Comparison of ENCODE assay signal across 8 cellular contexts in genomic region chr13:112872657-112873631, GRCh38.
DNase-seq lines count a peak whose midpoint lies in the region; ATAC-seq, FAIRE-seq and TF ChIP-seq lines count a peak whose summit lies in the region.
"Not testable (repeated sequence)": the region's sequence is repeated elsewhere in the genome, so short reads cannot be mapped to it uniquely, and the experiment has no call there.

No MANE protein-coding gene starts in this region.

- FAIRE-seq in A549 (lab: Jason Lieb, UNC) = not testable (repeated sequence)
- peak; percentile 65 for FAIRE-seq in pancreas (lab: Jason Lieb, UNC)

- not testable (repeated sequence) for H3K27ac ChIP-seq in A549, pancreas
- peak overlapping the region; percentile 71 for H3K27ac ChIP-seq in cardiac muscle cell

- H3K36me3 Mint-ChIP-seq in activated B cell treated with CpG ODN at 0.5 μM for 24 hours (ENCODE audit: low read depth) = peaks cover 12% of the 10 kb centered on the region
- peaks cover 15% of the 10 kb centered on the region for H3K36me3 Mint-ChIP-seq in activated naive CD4-positive, alpha-beta T cell treated with anti-CD3 and anti-CD28 coated beads, Interleukin-2, amount 50 U/mL, for 24 hours

- H3K4me2 ChIP-seq in A549 = 0 out of 3 replicates have a peak overlapping the region, but pooled peaks have one; percentile 28

- H3K27me3 ChIP-seq in cardiac muscle cell, pancreas: not testable (repeated sequence)

- H3K9me3 Mint-ChIP-seq in activated B cell treated with CpG ODN at 0.5 μM for 24 hours; activated naive CD4-positive, alpha-beta T cell treated with anti-CD3 and anti-CD28 coated beads, Interleukin-2, amount 50 U/mL, for 24 hours: not testable (repeated sequence)

- not testable (repeated sequence) for TF ChIP-seq POLR2A in A549 (IDR thresholded peaks at IDR 0.05; ENCODE audit: low read length)

- not testable (repeated sequence) for TF ChIP-seq RAD21 in A549 (conservative IDR thresholded peaks at IDR 0.05 in 1 of 2, IDR thresholded peaks at IDR 0.05 in 1 of 2)

- H3K4me3 ChIP-seq in A549, cardiac muscle cell, pancreas: not testable (repeated sequence)

- peak overlapping the region; percentile 79 for H3K4me3 Mint-ChIP-seq in activated B cell treated with CpG ODN at 0.5 μM for 24 hours
- not testable (repeated sequence) for H3K4me3 Mint-ChIP-seq in activated naive CD4-positive, alpha-beta T cell treated with anti-CD3 and anti-CD28 coated beads, Interleukin-2, amount 50 U/mL, for 24 hours

- H3K4me1 Mint-ChIP-seq in activated B cell treated with CpG ODN at 0.5 μM for 24 hours = peaks cover 36% of the 10 kb centered on the region
- peaks cover 29% of the 10 kb centered on the region for H3K4me1 Mint-ChIP-seq in activated naive CD4-positive, alpha-beta T cell treated with anti-CD3 and anti-CD28 coated beads, Interleukin-2, amount 50 U/mL, for 24 hours

- not testable (repeated sequence) for H3K27me3 Mint-ChIP-seq in activated B cell treated with CpG ODN at 0.5 μM for 24 hours; activated naive CD4-positive, alpha-beta T cell treated with anti-CD3 and anti-CD28 coated beads, Interleukin-2, amount 50 U/mL, for 24 hours

- intact Hi-C loops in activated B cell treated with CpG ODN at 0.5 μM for 24 hours (cut with micrococcal nuclease) = loop anchor here (1.0 to 5.0 kb wide), 5 partner anchors 21 to 1401 kb away; partner anchors contain the start of gene ATP11A
- intact Hi-C loops in pancreas (cut with DNase I) = loop anchor here in 2 of 3 donors (5.0 to 10.0 kb wide), 2 partner anchors 238 to 246 kb away; no protein-coding TSS in a partner anchor

- CTCF ChIA-PET in A549 (lab: Yijun Ruan, JAX) = interaction anchor here (0.6 to 2.6 kb wide), 10 partner anchors 8 to 245 kb away, joined by 3 to 27 read pairs (median 6); no protein-coding TSS in a partner anchor
- CTCF ChIA-PET in activated B cell treated with CpG ODN at 0.5 μM for 24 hours (lab: Charles Lee) = interaction anchor here (1.4 to 2.6 kb wide), 7 partner anchors 12 to 267 kb away, joined by 4 to 52 read pairs (median 4); no protein-coding TSS in a partner anchor

- H3K27ac Mint-ChIP-seq in activated B cell treated with CpG ODN at 0.5 μM for 24 hours = peak overlapping the region; percentile 95
- peak overlapping the region; percentile 24 for H3K27ac Mint-ChIP-seq in activated naive CD4-positive, alpha-beta T cell treated with anti-CD3 and anti-CD28 coated beads, Interleukin-2, amount 50 U/mL, for 24 hours

- not testable (repeated sequence) for H3K9me3 ChIP-seq in A549; cardiac muscle cell (ENCODE audit: low read depth); pancreas

- not testable (repeated sequence) for TF ChIP-seq EP300 in A549 (IDR thresholded peaks at IDR 0.05)

- POLR2A ChIA-PET in A549 (lab: Yijun Ruan, JAX) = not testable (repeated sequence)
- POLR2A ChIA-PET in activated B cell treated with CpG ODN at 0.5 μM for 24 hours (lab: Charles Lee) = interaction anchor here (0.5 to 2.1 kb wide), 7 partner anchors 13 to 1668 kb away, joined by 3 to 8 read pairs (median 3); partner anchors contain the start of gene PCID2

- H3K36me3 ChIP-seq in cardiac muscle cell = peaks cover 19% of the 10 kb centered on the region
- H3K36me3 ChIP-seq in pancreas = not testable (repeated sequence)

- DNase-seq in A549 (ENCODE audit: low read depth in 1 of 2, low spot score in 1 of 2) (peak in 1 of 2 experiments; percentile 32), NCI-H146 treated with DMSO at 0.1 percent for 48 hours (lab: John Stamatoyannopoulos, UW; ENCODE audit: unreplicated experiment) (peak; percentile 10), activated B cell treated with CpG ODN at 0.5 μM for 24 hours (peak; percentile 29)
- not testable (repeated sequence) for DNase-seq in cardiac muscle cell (ENCODE audit: low read depth in 1 of 2, low spot score in 1 of 2); pancreas

- not testable (repeated sequence) for ATAC-seq in A549, pancreas
- peak; percentile 17 for ATAC-seq in GM18861 (IDR thresholded peaks at IDR 0.05; ENCODE audit: unreplicated experiment)
- ATAC-seq in HG02610 (IDR thresholded peaks at IDR 0.05; ENCODE audit: unreplicated experiment) = peak; percentile 29
- ATAC-seq in activated B cell treated with CpG ODN at 0.5 μM for 24 hours (ENCODE audit: low read depth) = peak; percentile 55

- not testable (repeated sequence) for H3K4me1 ChIP-seq in A549; cardiac muscle cell (ENCODE audit: low read depth); pancreas

- not testable (repeated sequence) for TF ChIP-seq CTCF in A549 (IDR thresholded peaks at IDR 0.05); activated B cell treated with CpG ODN at 0.5 μM for 24 hours (IDR thresholded peaks at IDR 0.05); cardiac muscle cell (IDR thresholded peaks at IDR 0.05; ENCODE audit: low read depth, low read length); pancreas (IDR thresholded peaks at IDR 0.05)

- WGBS in A549 (ENCODE audit: missing lambda C conversion rate) = 50% methylated on average over 23 of the region's 25 CpGs
- 65 to 69% methylated on average over 24 to 25 of the region's 25 CpGs for WGBS in pancreas, 2 donors
